1 cellular context compared by ENCODE assay signal in genomic region chr1:223844962-223845809, GRCh38.
A peak's percentile ranks its signal among the peaks of the same experiment; 100 is the strongest.
TF ChIP-seq lines count a peak whose summit lies in the region.

No MANE protein-coding gene starts in this region.

TF ChIP-seq in HepG2, 621 proteins besides CTCF, POLR2A, EP300 and RAD21 (continued from another document and continues in another):
- TF ChIP-seq, protein P1, sequence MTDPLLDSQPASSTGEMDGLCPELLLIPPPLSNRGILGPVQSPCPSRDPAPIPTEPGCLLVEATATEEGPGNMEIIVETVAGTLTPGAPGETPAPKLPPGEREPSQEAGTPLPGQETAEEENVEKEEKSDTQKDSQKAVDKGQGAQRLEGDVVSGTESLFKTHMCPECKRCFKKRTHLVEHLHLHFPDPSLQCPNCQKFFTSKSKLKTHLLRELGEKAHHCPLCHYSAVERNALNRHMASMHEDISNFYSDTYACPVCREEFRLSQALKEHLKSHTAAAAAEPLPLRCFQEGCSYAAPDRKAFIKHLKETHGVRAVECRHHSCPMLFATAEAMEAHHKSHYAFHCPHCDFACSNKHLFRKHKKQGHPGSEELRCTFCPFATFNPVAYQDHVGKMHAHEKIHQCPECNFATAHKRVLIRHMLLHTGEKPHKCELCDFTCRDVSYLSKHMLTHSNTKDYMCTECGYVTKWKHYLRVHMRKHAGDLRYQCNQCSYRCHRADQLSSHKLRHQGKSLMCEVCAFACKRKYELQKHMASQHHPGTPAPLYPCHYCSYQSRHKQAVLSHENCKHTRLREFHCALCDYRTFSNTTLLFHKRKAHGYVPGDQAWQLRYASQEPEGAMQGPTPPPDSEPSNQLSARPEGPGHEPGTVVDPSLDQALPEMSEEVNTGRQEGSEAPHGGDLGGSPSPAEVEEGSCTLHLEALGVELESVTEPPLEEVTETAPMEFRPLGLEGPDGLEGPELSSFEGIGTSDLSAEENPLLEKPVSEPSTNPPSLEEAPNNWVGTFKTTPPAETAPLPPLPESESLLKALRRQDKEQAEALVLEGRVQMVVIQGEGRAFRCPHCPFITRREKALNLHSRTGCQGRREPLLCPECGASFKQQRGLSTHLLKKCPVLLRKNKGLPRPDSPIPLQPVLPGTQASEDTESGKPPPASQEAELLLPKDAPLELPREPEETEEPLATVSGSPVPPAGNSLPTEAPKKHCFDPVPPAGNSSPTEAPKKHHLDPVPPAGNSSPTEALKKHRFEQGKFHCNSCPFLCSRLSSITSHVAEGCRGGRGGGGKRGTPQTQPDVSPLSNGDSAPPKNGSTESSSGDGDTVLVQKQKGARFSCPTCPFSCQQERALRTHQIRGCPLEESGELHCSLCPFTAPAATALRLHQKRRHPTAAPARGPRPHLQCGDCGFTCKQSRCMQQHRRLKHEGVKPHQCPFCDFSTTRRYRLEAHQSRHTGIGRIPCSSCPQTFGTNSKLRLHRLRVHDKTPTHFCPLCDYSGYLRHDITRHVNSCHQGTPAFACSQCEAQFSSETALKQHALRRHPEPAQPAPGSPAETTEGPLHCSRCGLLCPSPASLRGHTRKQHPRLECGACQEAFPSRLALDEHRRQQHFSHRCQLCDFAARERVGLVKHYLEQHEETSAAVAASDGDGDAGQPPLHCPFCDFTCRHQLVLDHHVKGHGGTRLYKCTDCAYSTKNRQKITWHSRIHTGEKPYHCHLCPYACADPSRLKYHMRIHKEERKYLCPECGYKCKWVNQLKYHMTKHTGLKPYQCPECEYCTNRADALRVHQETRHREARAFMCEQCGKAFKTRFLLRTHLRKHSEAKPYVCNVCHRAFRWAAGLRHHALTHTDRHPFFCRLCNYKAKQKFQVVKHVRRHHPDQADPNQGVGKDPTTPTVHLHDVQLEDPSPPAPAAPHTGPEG (CRISPR knock-in tag; IDR thresholded peaks at IDR 0.05) = no peak
- TF ChIP-seq, protein P2, sequence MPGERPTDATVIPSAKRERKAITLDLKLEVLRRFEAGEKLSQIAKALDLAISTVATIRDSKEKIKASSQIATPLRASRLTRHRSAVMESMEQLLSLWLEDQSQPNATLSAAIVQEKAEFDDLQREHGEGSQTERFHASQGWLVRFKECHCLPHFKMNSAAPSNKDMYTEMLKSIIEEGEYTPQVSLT (CRISPR knock-in tag; IDR thresholded peaks at IDR 0.05; ENCODE audit: borderline replicate concordance, low read depth) = no peak
- TF ChIP-seq MAF1 (CRISPR knock-in tag; IDR thresholded peaks at IDR 0.05; ENCODE audit: borderline replicate concordance) (no peak), ZFAT (CRISPR knock-in tag; conservative IDR thresholded peaks at IDR 0.05) (no peak), ETV6 (CRISPR knock-in tag; conservative IDR thresholded peaks at IDR 0.05) (no peak), SP140L (CRISPR knock-in tag; IDR thresholded peaks at IDR 0.05; ENCODE audit: borderline replicate concordance) (no peak), ZSCAN21 (CRISPR knock-in tag; IDR thresholded peaks at IDR 0.05; ENCODE audit: borderline replicate concordance) (0 out of 2 replicates have a peak, but pooled peaks have one; percentile 18), FLYWCH1 (CRISPR knock-in tag; IDR thresholded peaks at IDR 0.05) (no peak), HMG20B (CRISPR knock-in tag; conservative IDR thresholded peaks at IDR 0.05) (no peak), PAF1 (CRISPR knock-in tag; IDR thresholded peaks at IDR 0.05) (no peak), ZSCAN29 (CRISPR knock-in tag; conservative IDR thresholded peaks at IDR 0.05) (no peak), ZZZ3 (CRISPR knock-in tag; IDR thresholded peaks at IDR 0.05; ENCODE audit: borderline replicate concordance) (no peak), ZNF740 (CRISPR knock-in tag; IDR thresholded peaks at IDR 0.05) (no peak), ONECUT2 (CRISPR knock-in tag; IDR thresholded peaks at IDR 0.05) (no peak), ZNF614 (CRISPR knock-in tag; IDR thresholded peaks at IDR 0.05; ENCODE audit: borderline replicate concordance) (no peak), KMT2A (CRISPR knock-in tag; IDR thresholded peaks at IDR 0.05) (peak; percentile 42; the same call in 1 of the 2 replicates), U2AF1 (optimal IDR thresholded peaks at IDR 0.05; ENCODE audit: low read depth, low read length) (no peak), ZHX1 (CRISPR knock-in tag; IDR thresholded peaks at IDR 0.05; ENCODE audit: low read depth) (no peak), MLLT10 (CRISPR knock-in tag; IDR thresholded peaks at IDR 0.05) (no peak), MATR3 (CRISPR knock-in tag; IDR thresholded peaks at IDR 0.05) (no peak), ATF7-NPFF (CRISPR knock-in tag; IDR thresholded peaks at IDR 0.05; ENCODE audit: low read depth) (no peak), CHD4 (IDR thresholded peaks at IDR 0.05; ENCODE audit: borderline replicate concordance, low read length) (no peak), ZBTB7B (CRISPR knock-in tag; IDR thresholded peaks at IDR 0.05) (0 out of 2 replicates have a peak, but pooled peaks have one; percentile 3), RXRB (CRISPR knock-in tag; IDR thresholded peaks at IDR 0.05; ENCODE audit: borderline replicate concordance) (no peak), HIVEP1 (CRISPR knock-in tag; IDR thresholded peaks at IDR 0.05) (no peak), RARA (CRISPR knock-in tag; IDR thresholded peaks at IDR 0.05) (no peak), U2AF2 (IDR thresholded peaks at IDR 0.05; ENCODE audit: low read depth, low read length) (no peak), POLR2AphosphoS5 (IDR thresholded peaks at IDR 0.05; ENCODE audit: low read depth, low read length) (no peak), ZNF572 (CRISPR knock-in tag; IDR thresholded peaks at IDR 0.05) (no peak), TEAD3 (CRISPR knock-in tag; optimal IDR thresholded peaks at IDR 0.05; ENCODE audit: borderline replicate concordance) (peak; percentile 17), SRSF9 (IDR thresholded peaks at IDR 0.05; ENCODE audit: borderline replicate concordance, insufficient read depth, low read depth, low read length, poor library complexity, severe bottlenecking) (no peak), MBD4 (IDR thresholded peaks at IDR 0.05; ENCODE audit: borderline replicate concordance, low read length) (no peak), KLF12 (CRISPR knock-in tag; IDR thresholded peaks at IDR 0.05; ENCODE audit: borderline replicate concordance) (no peak), SALL1 (CRISPR knock-in tag; IDR thresholded peaks at IDR 0.05) (no peak; the same call in none of the 2 replicates), KDM3A (CRISPR knock-in tag; IDR thresholded peaks at IDR 0.05; ENCODE audit: low read depth) (no peak), IRF9 (CRISPR knock-in tag; IDR thresholded peaks at IDR 0.05; ENCODE audit: borderline replicate concordance) (no peak), SMARCE1 (IDR thresholded peaks at IDR 0.05; ENCODE audit: borderline replicate concordance) (no peak), DNMT3B (CRISPR knock-in tag; conservative IDR thresholded peaks at IDR 0.05) (no peak), EZH2 (conservative IDR thresholded peaks at IDR 0.05; ENCODE audit: low read depth, low read length) (no peak)
- TF ChIP-seq, protein P3, sequence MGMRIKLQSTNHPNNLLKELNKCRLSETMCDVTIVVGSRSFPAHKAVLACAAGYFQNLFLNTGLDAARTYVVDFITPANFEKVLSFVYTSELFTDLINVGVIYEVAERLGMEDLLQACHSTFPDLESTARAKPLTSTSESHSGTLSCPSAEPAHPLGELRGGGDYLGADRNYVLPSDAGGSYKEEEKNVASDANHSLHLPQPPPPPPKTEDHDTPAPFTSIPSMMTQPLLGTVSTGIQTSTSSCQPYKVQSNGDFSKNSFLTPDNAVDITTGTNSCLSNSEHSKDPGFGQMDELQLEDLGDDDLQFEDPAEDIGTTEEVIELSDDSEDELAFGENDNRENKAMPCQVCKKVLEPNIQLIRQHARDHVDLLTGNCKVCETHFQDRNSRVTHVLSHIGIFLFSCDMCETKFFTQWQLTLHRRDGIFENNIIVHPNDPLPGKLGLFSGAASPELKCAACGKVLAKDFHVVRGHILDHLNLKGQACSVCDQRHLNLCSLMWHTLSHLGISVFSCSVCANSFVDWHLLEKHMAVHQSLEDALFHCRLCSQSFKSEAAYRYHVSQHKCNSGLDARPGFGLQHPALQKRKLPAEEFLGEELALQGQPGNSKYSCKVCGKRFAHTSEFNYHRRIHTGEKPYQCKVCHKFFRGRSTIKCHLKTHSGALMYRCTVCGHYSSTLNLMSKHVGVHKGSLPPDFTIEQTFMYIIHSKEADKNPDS (CRISPR knock-in tag; IDR thresholded peaks at IDR 0.05) = no peak
- TF ChIP-seq, protein P4, sequence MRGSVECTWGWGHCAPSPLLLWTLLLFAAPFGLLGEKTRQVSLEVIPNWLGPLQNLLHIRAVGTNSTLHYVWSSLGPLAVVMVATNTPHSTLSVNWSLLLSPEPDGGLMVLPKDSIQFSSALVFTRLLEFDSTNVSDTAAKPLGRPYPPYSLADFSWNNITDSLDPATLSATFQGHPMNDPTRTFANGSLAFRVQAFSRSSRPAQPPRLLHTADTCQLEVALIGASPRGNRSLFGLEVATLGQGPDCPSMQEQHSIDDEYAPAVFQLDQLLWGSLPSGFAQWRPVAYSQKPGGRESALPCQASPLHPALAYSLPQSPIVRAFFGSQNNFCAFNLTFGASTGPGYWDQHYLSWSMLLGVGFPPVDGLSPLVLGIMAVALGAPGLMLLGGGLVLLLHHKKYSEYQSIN (CRISPR knock-in tag; IDR thresholded peaks at IDR 0.05; ENCODE audit: borderline replicate concordance) = no peak
- TF ChIP-seq, protein P5, sequence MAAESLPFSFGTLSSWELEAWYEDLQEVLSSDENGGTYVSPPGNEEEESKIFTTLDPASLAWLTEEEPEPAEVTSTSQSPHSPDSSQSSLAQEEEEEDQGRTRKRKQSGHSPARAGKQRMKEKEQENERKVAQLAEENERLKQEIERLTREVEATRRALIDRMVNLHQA (CRISPR knock-in tag; IDR thresholded peaks at IDR 0.05) = no peak
- TF ChIP-seq, protein P6, sequence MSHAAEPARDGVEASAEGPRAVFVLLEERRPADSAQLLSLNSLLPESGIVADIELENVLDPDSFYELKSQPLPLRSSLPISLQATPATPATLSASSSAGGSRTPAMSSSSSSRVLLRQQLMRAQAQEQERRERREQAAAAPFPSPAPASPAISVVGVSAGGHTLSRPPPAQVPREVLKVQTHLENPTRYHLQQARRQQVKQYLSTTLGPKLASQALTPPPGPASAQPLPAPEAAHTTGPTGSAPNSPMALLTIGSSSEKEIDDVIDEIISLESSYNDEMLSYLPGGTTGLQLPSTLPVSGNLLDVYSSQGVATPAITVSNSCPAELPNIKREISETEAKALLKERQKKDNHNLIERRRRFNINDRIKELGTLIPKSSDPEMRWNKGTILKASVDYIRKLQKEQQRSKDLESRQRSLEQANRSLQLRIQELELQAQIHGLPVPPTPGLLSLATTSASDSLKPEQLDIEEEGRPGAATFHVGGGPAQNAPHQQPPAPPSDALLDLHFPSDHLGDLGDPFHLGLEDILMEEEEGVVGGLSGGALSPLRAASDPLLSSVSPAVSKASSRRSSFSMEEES (CRISPR knock-in tag; IDR thresholded peaks at IDR 0.05) = no peak
- TF ChIP-seq, protein P7, sequence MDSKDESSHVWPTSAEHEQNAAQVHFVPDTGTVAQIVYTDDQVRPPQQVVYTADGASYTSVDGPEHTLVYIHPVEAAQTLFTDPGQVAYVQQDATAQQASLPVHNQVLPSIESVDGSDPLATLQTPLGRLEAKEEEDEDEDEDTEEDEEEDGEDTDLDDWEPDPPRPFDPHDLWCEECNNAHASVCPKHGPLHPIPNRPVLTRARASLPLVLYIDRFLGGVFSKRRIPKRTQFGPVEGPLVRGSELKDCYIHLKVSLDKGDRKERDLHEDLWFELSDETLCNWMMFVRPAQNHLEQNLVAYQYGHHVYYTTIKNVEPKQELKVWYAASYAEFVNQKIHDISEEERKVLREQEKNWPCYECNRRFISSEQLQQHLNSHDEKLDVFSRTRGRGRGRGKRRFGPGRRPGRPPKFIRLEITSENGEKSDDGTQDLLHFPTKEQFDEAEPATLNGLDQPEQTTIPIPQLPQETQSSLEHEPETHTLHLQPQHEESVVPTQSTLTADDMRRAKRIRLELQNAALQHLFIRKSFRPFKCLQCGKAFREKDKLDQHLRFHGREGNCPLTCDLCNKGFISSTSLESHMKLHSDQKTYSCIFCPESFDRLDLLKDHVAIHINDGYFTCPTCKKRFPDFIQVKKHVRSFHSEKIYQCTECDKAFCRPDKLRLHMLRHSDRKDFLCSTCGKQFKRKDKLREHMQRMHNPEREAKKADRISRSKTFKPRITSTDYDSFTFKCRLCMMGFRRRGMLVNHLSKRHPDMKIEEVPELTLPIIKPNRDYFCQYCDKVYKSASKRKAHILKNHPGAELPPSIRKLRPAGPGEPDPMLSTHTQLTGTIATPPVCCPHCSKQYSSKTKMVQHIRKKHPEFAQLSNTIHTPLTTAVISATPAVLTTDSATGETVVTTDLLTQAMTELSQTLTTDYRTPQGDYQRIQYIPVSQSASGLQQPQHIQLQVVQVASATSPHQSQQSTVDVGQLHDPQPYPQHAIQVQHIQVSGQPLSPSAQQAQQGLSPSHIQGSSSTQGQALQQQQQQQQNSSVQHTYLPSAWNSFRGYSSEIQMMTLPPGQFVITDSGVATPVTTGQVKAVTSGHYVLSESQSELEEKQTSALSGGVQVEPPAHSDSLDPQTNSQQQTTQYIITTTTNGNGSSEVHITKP (CRISPR knock-in tag; IDR thresholded peaks at IDR 0.05; ENCODE audit: low read depth) = no peak
- TF ChIP-seq, protein P8, sequence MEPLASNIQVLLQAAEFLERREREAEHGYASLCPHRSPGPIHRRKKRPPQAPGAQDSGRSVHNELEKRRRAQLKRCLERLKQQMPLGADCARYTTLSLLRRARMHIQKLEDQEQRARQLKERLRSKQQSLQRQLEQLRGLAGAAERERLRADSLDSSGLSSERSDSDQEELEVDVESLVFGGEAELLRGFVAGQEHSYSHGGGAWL (CRISPR knock-in tag; IDR thresholded peaks at IDR 0.05) = no peak; the same call in 1 of the 2 replicates
